32 cellular contexts compared by ENCODE assay signal in the genomic region with DNA sequence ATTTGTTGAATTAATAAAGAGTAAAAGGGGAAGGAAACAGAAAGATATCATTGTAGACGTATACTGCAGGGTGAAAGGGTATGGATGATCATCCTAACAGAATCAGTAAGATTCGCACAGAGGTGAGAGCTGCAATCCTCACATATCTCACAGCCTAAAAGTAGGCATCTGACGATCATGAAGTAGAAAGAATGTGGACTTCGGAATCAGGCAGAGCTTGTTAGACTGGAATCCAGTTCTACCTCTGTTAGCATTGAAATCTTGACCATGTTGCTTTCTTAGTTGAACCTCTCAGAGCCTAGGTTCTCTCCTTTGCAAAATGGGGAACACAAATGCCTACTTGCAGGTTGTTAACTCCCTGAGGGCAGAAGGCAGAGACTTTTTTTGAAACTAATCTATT.
"Had no signal": no experiment of that assay in that cellular context is flagged by ENCODE, and none has a peak within 500 bp of the region (broad histone marks: within the 10 kb centered on the region; RNA-seq: fewer than 3 reads in every experiment).

No MANE protein-coding gene starts in this region.

- ATAC-seq: activated CD4-positive, CD25-positive, alpha-beta regulatory T cell treated with anti-CD3 and anti-CD28 coated beads, Interleukin-2, amount 50 U/mL, for 24 hours; activated CD8-positive, alpha-beta T cell treated with anti-CD3 and anti-CD28 coated beads for 36 hours; activated T-cell treated with anti-CD3 and anti-CD28 coated beads, Interleukin-2, amount 50 U/mL, for 4 hours; activated T-helper 17 cell treated with anti-CD3 and anti-CD28 coated beads, Interleukin-2, amount 50 U/mL, for 72 hours; foreskin keratinocyte; gastrocnemius medialis; T-cell had no signal

- H3K27ac Mint-ChIP-seq: activated B cell treated with CpG ODN at 0.5 μM for 24 hours; activated CD8-positive, alpha-beta T cell treated with anti-CD3 and anti-CD28 coated beads for 36 hours; activated naive CD8-positive, alpha-beta T cell; activated T-helper 17 cell treated with anti-CD3 and anti-CD28 coated beads, Interleukin-2, amount 50 U/mL, for 72 hours; dendritic cell treated with granulocyte-macrophage colony-stimulating factor and Interleukin-4, amounts not matched to agents 40 ng/mL and 50 ng/mL, for 4 days; endodermal cell; T-cell; T-helper 1 cell treated with Interleukin-12 subunit alpha and Interleukin-12 subunit beta and Interleukin-4 antibody, amounts not matched to agents 30 μg/mL and 1 μg/mL, for 36 hours had no signal

- H3K9me3 ChIP-seq: esophagus muscularis mucosa, gastrocnemius medialis had no signal

- H3K4me1 ChIP-seq: esophagus muscularis mucosa, foreskin keratinocyte, gastrocnemius medialis had no signal

- DNase-seq: activated B cell treated with CpG ODN at 0.5 μM for 24 hours; activated CD4-positive, alpha-beta T cell treated with anti-CD3 and anti-CD28 coated beads for 48 hours; activated CD4-positive, alpha-beta T cell treated with anti-CD3 and anti-CD28 coated beads, Interleukin-2, amount 50 U/mL, for 1 hour; activated CD4-positive, alpha-beta T cell treated with anti-CD3 and anti-CD28 coated beads, Interleukin-2, amount 50 U/mL, for 48 hours; activated CD8-positive, alpha-beta memory T cell treated with anti-CD3 and anti-CD28 coated beads for 24 hours; activated CD8-positive, alpha-beta T cell treated with anti-CD3 and anti-CD28 coated beads for 36 hours; activated effector memory CD4-positive, alpha-beta T cell treated with Interleukin-2 at 50 U/mL for 16 hours; activated gamma-delta T cell treated with Interleukin-2 at 50 U/mL for 16 hours; activated naive CD4-positive, alpha-beta T cell treated with anti-CD3 and anti-CD28 coated beads, Interleukin-2, amount 50 U/mL, for 16 hours; activated naive CD4-positive, alpha-beta T cell treated with Interleukin-2 at 50 U/mL for 16 hours; activated T-cell treated with anti-CD3 and anti-CD28 coated beads, Interleukin-2, amount 50 U/mL, for 4 hours; amniotic stem cell; anterior cingulate cortex; brain microvascular endothelial cell; dorsolateral prefrontal cortex; effector memory CD4-positive, alpha-beta T cell; endodermal cell; erythroblast; foreskin keratinocyte; gastrocnemius medialis; glutamatergic neuron; T-cell; T-helper 9 cell; WERI-Rb-1 had no signal

- H3K27ac ChIP-seq: brain microvascular endothelial cell, coronary artery, dorsolateral prefrontal cortex, esophagus muscularis mucosa, foreskin keratinocyte, gastrocnemius medialis, WERI-Rb-1 had no signal

- H3K27me3 ChIP-seq: brain microvascular endothelial cell, dorsolateral prefrontal cortex, esophagus muscularis mucosa, gastrocnemius medialis had no signal

- H3K4me3 ChIP-seq: coronary artery, dorsolateral prefrontal cortex, esophagus muscularis mucosa, gastrocnemius medialis had no signal

- H3K4me1 Mint-ChIP-seq: activated T-helper 17 cell treated with anti-CD3 and anti-CD28 coated beads, Interleukin-2, amount 50 U/mL, for 72 hours; central memory CD8-positive, alpha-beta T cell had no signal

- H3K36me3 ChIP-seq: brain microvascular endothelial cell, esophagus muscularis mucosa, gastrocnemius medialis, WERI-Rb-1 had no signal

- H3K9me3 Mint-ChIP-seq: activated B cell treated with CpG ODN at 0.5 μM for 24 hours; activated CD8-positive, alpha-beta T cell treated with anti-CD3 and anti-CD28 coated beads for 36 hours; activated T-cell treated with anti-CD3 and anti-CD28 coated beads, Interleukin-2, amount 50 U/mL, for 4 hours; activated T-helper 17 cell treated with anti-CD3 and anti-CD28 coated beads, Interleukin-2, amount 50 U/mL, for 72 hours; central memory CD8-positive, alpha-beta T cell; dendritic cell treated with granulocyte-macrophage colony-stimulating factor and Interleukin-4, amounts not matched to agents 40 ng/mL and 50 ng/mL, for 4 days; endodermal cell; T-helper 1 cell treated with Interleukin-12 subunit alpha and Interleukin-12 subunit beta and Interleukin-4 antibody, amounts not matched to agents 30 μg/mL and 1 μg/mL, for 36 hours had no signal

- H3K4me3 Mint-ChIP-seq: activated B cell treated with CpG ODN at 0.5 μM for 24 hours; activated CD8-positive, alpha-beta T cell treated with anti-CD3 and anti-CD28 coated beads for 36 hours; activated naive CD8-positive, alpha-beta T cell; activated T-cell treated with anti-CD3 and anti-CD28 coated beads, Interleukin-2, amount 50 U/mL, for 4 hours; activated T-helper 17 cell treated with anti-CD3 and anti-CD28 coated beads, Interleukin-2, amount 50 U/mL, for 72 hours; central memory CD8-positive, alpha-beta T cell; dendritic cell treated with granulocyte-macrophage colony-stimulating factor and Interleukin-4, amounts not matched to agents 40 ng/mL and 50 ng/mL, for 4 days; endodermal cell; T-cell; T-helper 1 cell treated with Interleukin-12 subunit alpha and Interleukin-12 subunit beta and Interleukin-4 antibody, amounts not matched to agents 30 μg/mL and 1 μg/mL, for 36 hours had no signal

- H3K27me3 Mint-ChIP-seq: activated B cell treated with CpG ODN at 0.5 μM for 24 hours had no signal

- H3K36me3 Mint-ChIP-seq: activated naive CD8-positive, alpha-beta T cell; T-cell had no signal
